Comparison of ENCODE assay signal across 11 cellular contexts in genomic region chr3:11560746-11561145, GRCh38.
DNase-seq lines count a peak whose midpoint lies in the region; ATAC-seq and TF ChIP-seq lines count a peak whose summit lies in the region.
"Had no signal": no experiment of that assay in that cellular context is flagged by ENCODE, and none has a peak within 500 bp of the region (broad histone marks: within the 10 kb centered on the region; RNA-seq: fewer than 3 reads in every experiment).

No MANE protein-coding gene starts in this region.

- H3K9me3 Mint-ChIP-seq in MCF 10A (ENCODE audit: unreplicated experiment) (no peaks in the 10 kb centered on the region), endothelial cell (ENCODE audit: unreplicated experiment) (no peaks in the 10 kb centered on the region), nephron progenitor cell (no peaks in the 10 kb centered on the region), type B pancreatic cell (no peaks in the 10 kb centered on the region)
- H3K9me3 Mint-ChIP-seq: dendritic cell treated with granulocyte-macrophage colony-stimulating factor and Interleukin-4, amounts not matched to agents 40 ng/mL and 50 ng/mL, for 4 days had no signal

- peaks cover 62% of the 10 kb centered on the region for H3K36me3 Mint-ChIP-seq in MCF 10A (ENCODE audit: insufficient read depth, unreplicated experiment)
- peaks cover 46% of the 10 kb centered on the region for H3K36me3 Mint-ChIP-seq in endothelial cell (ENCODE audit: low read depth, unreplicated experiment)
- peaks cover 52% of the 10 kb centered on the region for H3K36me3 Mint-ChIP-seq in nephron progenitor cell (ENCODE audit: low read depth)
- H3K36me3 Mint-ChIP-seq in type B pancreatic cell = peaks cover 34% of the 10 kb centered on the region

- H3K4me1 Mint-ChIP-seq in MCF 10A (ENCODE audit: insufficient read depth, unreplicated experiment) (peaks cover 6% of the 10 kb centered on the region), endothelial cell (ENCODE audit: unreplicated experiment) (peaks cover 46% of the 10 kb centered on the region), nephron progenitor cell (peaks cover 82% of the 10 kb centered on the region), type B pancreatic cell (ENCODE audit: unreplicated experiment) (peaks cover 50% of the 10 kb centered on the region)

- dilution Hi-C loops in mammary epithelial cell (cut with HindIII; ENCODE audit: low sequenced_read_pairs) = no loop called here

- no peaks in the 10 kb centered on the region for H3K27me3 ChIP-seq in mammary epithelial cell (ENCODE audit: insufficient read depth, low read length)

- H3K79me2 ChIP-seq in mammary epithelial cell (ENCODE audit: insufficient read depth, low read length) = peaks cover 81% of the 10 kb centered on the region

- no peak overlapping the region for H3K27ac ChIP-seq in mammary epithelial cell (ENCODE audit: insufficient read depth, low read depth, low read length)

- POLR2A ChIA-PET in MCF 10A (lab: Yijun Ruan, JAX) = no interaction called here

- peaks cover 6% of the 10 kb centered on the region for H3K36me3 ChIP-seq in mammary epithelial cell (ENCODE audit: insufficient read depth, low read length)

- in situ Hi-C loops in mammary epithelial cell (cut with MboI; ENCODE audit: low sequenced_read_pairs in 2 of 2) = no loop called here

- WGBS in mammary epithelial cell (ENCODE audit: low coverage, missing lambda C conversion rate) = 95% methylated on average over 8 of the region's 12 CpGs

- H3K4me1 ChIP-seq in mammary epithelial cell (ENCODE audit: insufficient read depth, low read length) = peaks cover 42% of the 10 kb centered on the region

- H3K9me3 ChIP-seq in mammary epithelial cell (replicated peaks; ENCODE audit: insufficient read depth, low read length) = no peaks in the 10 kb centered on the region
- H3K9me3 ChIP-seq: lower lobe of right lung had no signal

- no peak overlapping the region for H3K4me2 ChIP-seq in mammary epithelial cell (ENCODE audit: insufficient read depth, low read depth, low read length)

- H3K9ac ChIP-seq in mammary epithelial cell (ENCODE audit: insufficient read depth, low read length) = no peak overlapping the region

- no peaks in the 10 kb centered on the region for H4K20me1 ChIP-seq in mammary epithelial cell (ENCODE audit: insufficient read depth, low read length)

- DNase-seq in MCF 10A (ENCODE audit: unreplicated experiment) (no peak), mammary epithelial cell (no peak), endothelial cell (ENCODE audit: low spot score) (no peak), nephron progenitor cell (no peak), type B pancreatic cell (ENCODE audit: extremely low spot score, unreplicated experiment) (no peak), DMS79 treated with DMSO at 0.1 percent for 48 hours (lab: John Stamatoyannopoulos, UW) (no peak), cerebellar cortex (ENCODE audit: low spot score) (no peak)
- DNase-seq: activated CD4-positive, alpha-beta T cell treated with anti-CD3 and anti-CD28 coated beads for 48 hours; lower lobe of right lung had no signal

- BruUV-seq in MCF 10A (replicated peaks; lab: Mats Ljungman, UMichigan) (no TSS peak), mammary epithelial cell (replicated peaks; lab: Mats Ljungman, UMichigan) (no TSS peak)

- CTCF ChIA-PET in MCF 10A (lab: Yijun Ruan, JAX) = interaction anchor here (0.6 to 1.4 kb wide), 2 partner anchors 44 to 91 kb away, joined by 3 to 7 read pairs; no protein-coding TSS in a partner anchor
- CTCF ChIA-PET in mammary epithelial cell (lab: Charles Lee; ENCODE audit: low non-redundant PET) = no interaction called here

- H2AFZ ChIP-seq in mammary epithelial cell (ENCODE audit: low read depth, low read length) = no peak overlapping the region

- H3K4me3 ChIP-seq in mammary epithelial cell (replicated peaks in 1 of 3; ENCODE audit: insufficient read depth in 1 of 3, low read depth in 2 of 3, low read length in 3 of 3) = no peak overlapping the region
- H3K4me3 ChIP-seq: lower lobe of right lung had no signal

- intact Hi-C loops in MCF 10A (cut with micrococcal nuclease) (no loop called here), mammary epithelial cell (cut with micrococcal nuclease) (no loop called here)

- TF ChIP-seq CTCF in MCF 10A (IDR thresholded peaks at IDR 0.05; ENCODE audit: unreplicated experiment) (no peak), mammary epithelial cell (conservative IDR thresholded peaks at IDR 0.05 in 1 of 2, IDR thresholded peaks at IDR 0.05 in 1 of 2; ENCODE audit: extremely low read depth in 1 of 2, insufficient read depth in 1 of 2, low read depth in 1 of 2, low read length in 2 of 2) (no peak), endothelial cell (IDR thresholded peaks at IDR 0.05; ENCODE audit: unreplicated experiment) (no peak), nephron progenitor cell (IDR thresholded peaks at IDR 0.05) (no peak), type B pancreatic cell (conservative IDR thresholded peaks at IDR 0.05) (no peak)

- H3K4me3 Mint-ChIP-seq in MCF 10A (ENCODE audit: unreplicated experiment) (no peak overlapping the region), endothelial cell (ENCODE audit: unreplicated experiment) (peak overlapping the region; percentile 65), nephron progenitor cell (peak overlapping the region; percentile 16), type B pancreatic cell (no peak overlapping the region)
- H3K4me3 Mint-ChIP-seq: dendritic cell treated with granulocyte-macrophage colony-stimulating factor and Interleukin-4, amounts not matched to agents 40 ng/mL and 50 ng/mL, for 4 days had no signal

- no peak for ATAC-seq in GM21423 (IDR thresholded peaks at IDR 0.05; ENCODE audit: unreplicated experiment)
- ATAC-seq: lower lobe of right lung had no signal

- H3K27ac Mint-ChIP-seq in MCF 10A (ENCODE audit: low read depth, unreplicated experiment) (peak overlapping the region; percentile 31), endothelial cell (ENCODE audit: unreplicated experiment) (peak overlapping the region; percentile 52), nephron progenitor cell (peak overlapping the region; percentile 92), type B pancreatic cell (peak overlapping the region; percentile 76)

- H3K27me3 Mint-ChIP-seq in MCF 10A (ENCODE audit: insufficient read depth, unreplicated experiment) = no peaks in the 10 kb centered on the region
- peaks cover 38% of the 10 kb centered on the region for H3K27me3 Mint-ChIP-seq in endothelial cell (ENCODE audit: unreplicated experiment)
- no peaks in the 10 kb centered on the region for H3K27me3 Mint-ChIP-seq in nephron progenitor cell (ENCODE audit: low read depth, poor library complexity)
- no peaks in the 10 kb centered on the region for H3K27me3 Mint-ChIP-seq in type B pancreatic cell
- H3K27me3 Mint-ChIP-seq: dendritic cell treated with granulocyte-macrophage colony-stimulating factor and Interleukin-4, amounts not matched to agents 40 ng/mL and 50 ng/mL, for 4 days had no signal

Comparison
In these comparisons a context has a peak if more than half of its experiments do, and no peak if none do; other contexts are left out.
1. H3K27ac Mint-ChIP-seq: peak in every context shown above with its lines; median percentile 92 in nephron progenitor cell; 76 in type B pancreatic cell; 52 in endothelial cell; 31 in MCF 10A.
2. H3K4me3 Mint-ChIP-seq: peak in endothelial cell (single experiment) and nephron progenitor cell (single experiment); none in MCF 10A (single experiment) and type B pancreatic cell (single experiment).